In genomic region chr21:41641510-41641815, GRCh38 we compare ENCODE assay signal across 11 cellular contexts.
DNase-seq lines count a peak whose midpoint lies in the region; ATAC-seq, FAIRE-seq and TF ChIP-seq lines count a peak whose summit lies in the region.
"Had no signal": no experiment of that assay in that cellular context is flagged by ENCODE, and none has a peak within 500 bp of the region (broad histone marks: within the 10 kb centered on the region; RNA-seq: fewer than 3 reads in every experiment).

No MANE protein-coding gene starts in this region.

- no peak for TF ChIP-seq POLR2A in GM12878 (IDR thresholded peaks at IDR 0.05; ENCODE audit: low read depth, low read length)

- H4K20me1 ChIP-seq in GM12878 (ENCODE audit: control insufficient read depth, insufficient read depth) = no peaks in the 10 kb centered on the region

- in situ Hi-C loops in GM12878 (cut with MboI) = no loop called here

- H3K79me2 ChIP-seq in ACC112 (ENCODE audit: control insufficient read depth, insufficient read depth, low read length, unreplicated experiment) (no peaks in the 10 kb centered on the region), GM12878 (ENCODE audit: control insufficient read depth, insufficient read depth, low read length) (no peaks in the 10 kb centered on the region)

- SMC1A ChIA-PET in GM12878 (lab: Charles Lee; ENCODE audit: uncharacterized antibody, unreplicated experiment) = interaction anchor here (0.6 to 1.5 kb wide), 5 partner anchors 23 to 175 kb away, joined by 3 to 6 read pairs (median 4); no protein-coding TSS in a partner anchor

- no TSS peak for BruUV-seq in GM12878 (replicated peaks; lab: Mats Ljungman, UMichigan)

- peaks cover 32% of the 10 kb centered on the region for H3K4me1 ChIP-seq in ACC112 (ENCODE audit: control insufficient read depth, insufficient read depth, low read length, unreplicated experiment)
- no peaks in the 10 kb centered on the region for H3K4me1 ChIP-seq in GM12878 (ENCODE audit: control insufficient read depth, insufficient read depth, low read length)
- peaks cover 0 to 28% of the 10 kb centered on the region in 2 donors for H3K4me1 ChIP-seq in right atrium auricular region

- RAD21 ChIA-PET in GM12878 (lab: Charles Lee; ENCODE audit: unreplicated experiment) = interaction anchor here (0.7 to 1.4 kb wide), 6 partner anchors 9 to 127 kb away, joined by 3 read pairs; no protein-coding TSS in a partner anchor

- H3K9me3 ChIP-seq in GM12878 (replicated peaks; ENCODE audit: control insufficient read depth, insufficient read depth, low read length) (no peaks in the 10 kb centered on the region; the same call in 2 of the 3 replicates), right atrium auricular region (no peaks in the 10 kb centered on the region)

- peak overlapping the region; percentile 19; the same call in 1 of the 2 replicates for H3K4me3 ChIP-seq in ACC112 (ENCODE audit: low read depth, low read length)
- no peak overlapping the region for H3K4me3 ChIP-seq in GM12878
- no peak overlapping the region for H3K4me3 ChIP-seq in right atrium auricular region

- no peak for TF ChIP-seq CTCF in GM12878 (IDR thresholded peaks at IDR 0.05 in 2 of 3, conservative IDR thresholded peaks at IDR 0.05 in 1 of 3; ENCODE audit: control insufficient read depth in 2 of 3, extremely low read depth in 1 of 3, insufficient read depth in 1 of 3, low read depth in 3 of 3, low read length in 3 of 3)
- no peak for TF ChIP-seq CTCF in right atrium auricular region (IDR thresholded peaks at IDR 0.05)

- H3K9ac ChIP-seq in GM12878 (ENCODE audit: control insufficient read depth, insufficient read depth, low read length) = no peak overlapping the region

- DNase-seq in GM12878 (ENCODE audit: low read depth, low spot score) (no peak), right atrium auricular region (ENCODE audit: low spot score) (no peak), sciatic nerve (ENCODE audit: low spot score) (no peak), superior temporal gyrus (ENCODE audit: extremely low spot score) (no peak), left colon (no peak)
- DNase-seq: activated CD4-positive, alpha-beta T cell treated with anti-CD3 and anti-CD28 coated beads, Interleukin-2, amount 50 U/mL, for 1 hour; NCI-H2227 treated with DMSO at 0.1 percent for 48 hours; T-helper 2 cell had no signal

- CTCF ChIA-PET in GM12878 (lab: Yijun Ruan, JAX) = interaction anchor here (0.7 kb wide), 1 partner anchor 31 kb away, joined by 3 read pairs; no protein-coding TSS in a partner anchor

- POLR2A ChIA-PET in GM12878 (lab: Charles Lee) = interaction anchor here (0.7 to 2.0 kb wide), 4 partner anchors 9 to 127 kb away, joined by 3 to 6 read pairs (median 4); no protein-coding TSS in a partner anchor

- no peak for TF ChIP-seq RAD21 in GM12878 (IDR thresholded peaks at IDR 0.05; ENCODE audit: insufficient read depth, low read depth, low read length)

- H3K27ac ChIP-seq in ACC112 (ENCODE audit: low read depth, low read length) (peak overlapping the region; percentile 96), GM12878 (ENCODE audit: control insufficient read depth, insufficient read depth) (no peak overlapping the region), right atrium auricular region (peak overlapping the region; percentile 76 to 79)

- intact Hi-C loops in GM12878 (cut with micrococcal nuclease; ENCODE audit: unreplicated experiment) (no loop called here), sciatic nerve (cut with DNase I) (no loop called here), left colon (cut with DNase I, micrococcal nuclease) (no loop called here)

- TF ChIP-seq EP300 in GM12878 (IDR thresholded peaks at IDR 0.05; ENCODE audit: borderline replicate concordance in 1 of 2, control insufficient read depth in 1 of 2, low read depth in 2 of 2, low read length in 2 of 2) = no peak

- no peak for FAIRE-seq in GM12878 (lab: Jason Lieb, UNC)

- no peak overlapping the region for H3K4me2 ChIP-seq in GM12878 (ENCODE audit: control insufficient read depth, insufficient read depth)

- 8% methylated on average over 3 of the region's 3 CpGs for WGBS in GM12878 (ENCODE audit: insufficient coverage, insufficient replicate concordance, low lambda C conversion rate, missing lambda C conversion rate)

- H3K27me3 ChIP-seq in ACC112 (ENCODE audit: insufficient read depth, low read length) = no peaks in the 10 kb centered on the region
- H3K27me3 ChIP-seq in GM12878 (replicated peaks in 1 of 2; ENCODE audit: control insufficient read depth in 2 of 2, insufficient read depth in 2 of 2, low read length in 1 of 2) = no peaks in the 10 kb centered on the region
- no peaks in the 10 kb centered on the region for H3K27me3 ChIP-seq in right atrium auricular region

- H3K36me3 ChIP-seq in ACC112 (ENCODE audit: insufficient read depth, low read length) = no peaks in the 10 kb centered on the region
- H3K36me3 ChIP-seq in GM12878 (ENCODE audit: control insufficient read depth in 2 of 2, insufficient read depth in 2 of 2, low read length in 1 of 2) = no peaks in the 10 kb centered on the region
- no peaks in the 10 kb centered on the region for H3K36me3 ChIP-seq in right atrium auricular region

- H2AFZ ChIP-seq in ACC112 (ENCODE audit: low read length, unreplicated experiment) = peak overlapping the region; percentile 15
- no peak overlapping the region for H2AFZ ChIP-seq in GM12878 (ENCODE audit: control insufficient read depth, low read depth, low read length)

- ATAC-seq in GM12878 (peak; percentile 60), sciatic nerve (peak; percentile 23), GM21786 (IDR thresholded peaks at IDR 0.05; ENCODE audit: unreplicated experiment) (no peak), HG02571 (IDR thresholded peaks at IDR 0.05; ENCODE audit: unreplicated experiment) (no peak), left colon (no peak)

TF ChIP-seq in GM12878, 131 proteins besides CTCF, POLR2A, EP300 and RAD21:
- no peak for TF ChIP-seq SUZ12 (IDR thresholded peaks at IDR 0.05; ENCODE audit: unreplicated experiment)
- TF ChIP-seq, protein P1, sequence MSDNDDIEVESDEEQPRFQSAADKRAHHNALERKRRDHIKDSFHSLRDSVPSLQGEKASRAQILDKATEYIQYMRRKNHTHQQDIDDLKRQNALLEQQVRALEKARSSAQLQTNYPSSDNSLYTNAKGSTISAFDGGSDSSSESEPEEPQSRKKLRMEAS (IDR thresholded peaks at IDR 0.05; ENCODE audit: low read depth, low read length) = no peak

Comparison
In these comparisons a context has a peak if more than half of its experiments do, and no peak if none do; other contexts are left out.
1. ATAC-seq: peak in GM12878 (single experiment) and sciatic nerve (single experiment); none in GM21786 (single experiment), HG02571 (single experiment) and left colon (single experiment).